In the genomic region with DNA sequence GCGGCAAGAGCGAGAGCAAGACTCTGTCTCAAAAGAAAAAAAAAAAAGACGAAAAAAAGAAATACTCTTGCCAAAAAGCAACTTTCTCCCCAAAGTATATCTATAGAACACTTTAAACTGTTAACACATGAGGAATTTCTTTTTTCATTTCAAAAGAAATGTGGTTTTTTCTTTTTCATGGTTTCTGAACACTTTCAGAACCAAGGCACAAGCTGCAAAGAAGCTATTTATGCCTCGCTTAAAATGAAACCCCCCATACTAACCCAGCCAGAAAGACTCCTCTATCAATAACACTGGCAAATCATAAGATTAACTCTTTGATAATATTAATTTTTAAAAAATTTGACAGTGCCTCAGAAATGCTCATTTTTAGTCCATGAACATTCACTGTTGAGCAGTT, we compare ENCODE assay signal across 2 cellular contexts. TPM values are rescaled to one million over a fixed set of nuclear protein-coding genes. Genes with fewer than 3 reads are reported as not detected.
"Had no signal": no experiment of that assay in that cellular context is flagged by ENCODE, and none has a peak within 500 bp of the region (broad histone marks: within the 10 kb centered on the region; RNA-seq: fewer than 3 reads in every experiment).

No MANE protein-coding gene starts in this region.

RNA-seq across cellular contexts. Expression of gene DPY19L2, which starts 48.6 kb away (rescaled TPM):
- polyA plus RNA-seq: immature natural killer cell, mammary epithelial cell had no signal
